ENCODE assay signal across 18 cellular contexts in genomic region chr7:117997862-117998825, GRCh38.
DNase-seq lines count a peak whose midpoint lies in the region; TF ChIP-seq lines count a peak whose summit lies in the region.
"Had no signal": no experiment of that assay in that cellular context is flagged by ENCODE, and none has a peak within 500 bp of the region (broad histone marks: within the 10 kb centered on the region; RNA-seq: fewer than 3 reads in every experiment).

No MANE protein-coding gene starts in this region.

- H3K4me1 ChIP-seq in breast epithelium = no peaks in the 10 kb centered on the region
- H3K4me1 ChIP-seq: psoas muscle, testis had no signal

- intact Hi-C loops in MCF 10A (cut with micrococcal nuclease) (loop anchor here (2.0 kb wide), 1 partner anchor 101 kb away; no protein-coding TSS in a partner anchor), breast epithelium (cut with DNase I; ENCODE audit: low total_unique reads) (no loop called here)
- intact Hi-C loops in activated CD4-positive, alpha-beta memory T cell treated with anti-CD3 and anti-CD28 coated beads for 36 hours (cut with micrococcal nuclease) = no loop called here

- no TSS peak for BruUV-seq in MCF 10A (replicated peaks; lab: Mats Ljungman, UMichigan)

- H3K27me3 ChIP-seq in breast epithelium = no peaks in the 10 kb centered on the region
- H3K27me3 ChIP-seq: testis had no signal

- H3K27ac Mint-ChIP-seq in MCF 10A (ENCODE audit: low read depth, unreplicated experiment) = peak overlapping the region; percentile 85
- H3K27ac Mint-ChIP-seq in activated CD4-positive, alpha-beta memory T cell treated with anti-CD3 and anti-CD28 coated beads for 36 hours = no peak overlapping the region
- H3K27ac Mint-ChIP-seq: activated naive CD8-positive, alpha-beta T cell treated with anti-CD3 and anti-CD28 coated beads for 36 hours; activated T-cell treated with anti-CD3 and anti-CD28 coated beads, Interleukin-2, amount 50 U/mL, for 72 hours; effector memory CD8-positive, alpha-beta T cell; WTC11 had no signal

- H3K9me3 ChIP-seq in breast epithelium = no peaks in the 10 kb centered on the region
- H3K9me3 ChIP-seq: psoas muscle, testis had no signal

- TF ChIP-seq CTCF in MCF 10A (IDR thresholded peaks at IDR 0.05; ENCODE audit: unreplicated experiment) (no peak), breast epithelium (IDR thresholded peaks at IDR 0.05) (no peak)

- H3K27ac ChIP-seq in breast epithelium = no peak overlapping the region
- H3K27ac ChIP-seq: C4-2B, psoas muscle, testis had no signal

- peaks cover 33% of the 10 kb centered on the region for H3K4me1 Mint-ChIP-seq in MCF 10A (ENCODE audit: insufficient read depth, unreplicated experiment)
- no peaks in the 10 kb centered on the region for H3K4me1 Mint-ChIP-seq in activated CD4-positive, alpha-beta memory T cell treated with anti-CD3 and anti-CD28 coated beads for 36 hours (ENCODE audit: low read depth)
- H3K4me1 Mint-ChIP-seq: activated naive CD8-positive, alpha-beta T cell treated with anti-CD3 and anti-CD28 coated beads for 36 hours had no signal

- H3K4me3 Mint-ChIP-seq in MCF 10A (ENCODE audit: unreplicated experiment) = peak overlapping the region; percentile 52
- no peak overlapping the region for H3K4me3 Mint-ChIP-seq in activated CD4-positive, alpha-beta memory T cell treated with anti-CD3 and anti-CD28 coated beads for 36 hours
- H3K4me3 Mint-ChIP-seq: activated naive CD8-positive, alpha-beta T cell treated with anti-CD3 and anti-CD28 coated beads for 36 hours; activated T-cell treated with anti-CD3 and anti-CD28 coated beads, Interleukin-2, amount 50 U/mL, for 72 hours; effector memory CD8-positive, alpha-beta T cell; WTC11 had no signal

- no peaks in the 10 kb centered on the region for H3K36me3 Mint-ChIP-seq in MCF 10A (ENCODE audit: insufficient read depth, unreplicated experiment)
- no peaks in the 10 kb centered on the region for H3K36me3 Mint-ChIP-seq in activated CD4-positive, alpha-beta memory T cell treated with anti-CD3 and anti-CD28 coated beads for 36 hours
- H3K36me3 Mint-ChIP-seq: activated naive CD8-positive, alpha-beta T cell treated with anti-CD3 and anti-CD28 coated beads for 36 hours; WTC11 had no signal

- no peaks in the 10 kb centered on the region for H3K27me3 Mint-ChIP-seq in MCF 10A (ENCODE audit: insufficient read depth, unreplicated experiment)
- H3K27me3 Mint-ChIP-seq in activated CD4-positive, alpha-beta memory T cell treated with anti-CD3 and anti-CD28 coated beads for 36 hours = peaks cover 2% of the 10 kb centered on the region

- CTCF ChIA-PET in MCF 10A (lab: Yijun Ruan, JAX) = no interaction called here
- CTCF ChIA-PET in activated CD4-positive, alpha-beta memory T cell treated with anti-CD3 and anti-CD28 coated beads for 36 hours (lab: Charles Lee) = no interaction called here

- POLR2A ChIA-PET in MCF 10A (lab: Yijun Ruan, JAX) = interaction anchor here (0.6 to 1.0 kb wide), 2 partner anchors 14 to 83 kb away, joined by 3 read pairs; no protein-coding TSS in a partner anchor
- POLR2A ChIA-PET in activated CD4-positive, alpha-beta memory T cell treated with anti-CD3 and anti-CD28 coated beads for 36 hours (lab: Charles Lee) = no interaction called here

- H3K4me3 ChIP-seq in breast epithelium = no peak overlapping the region
- H3K4me3 ChIP-seq: psoas muscle, testis had no signal

- H3K36me3 ChIP-seq in breast epithelium = no peaks in the 10 kb centered on the region

- TF ChIP-seq POLR2A in breast epithelium (IDR thresholded peaks at IDR 0.05) = no peak

- H3K9me3 Mint-ChIP-seq in MCF 10A (ENCODE audit: unreplicated experiment) = no peaks in the 10 kb centered on the region
- H3K9me3 Mint-ChIP-seq in activated CD4-positive, alpha-beta memory T cell treated with anti-CD3 and anti-CD28 coated beads for 36 hours = no peaks in the 10 kb centered on the region
- H3K9me3 Mint-ChIP-seq: activated naive CD8-positive, alpha-beta T cell treated with anti-CD3 and anti-CD28 coated beads for 36 hours; effector memory CD8-positive, alpha-beta T cell had no signal

- DNase-seq in MCF 10A (ENCODE audit: unreplicated experiment) = peak; percentile 33
- no peak for DNase-seq in breast epithelium (ENCODE audit: low spot score in 2 of 2)
- DNase-seq in amniotic epithelial cell (ENCODE audit: low read depth) = peak; percentile 7
- peak; percentile 69 for DNase-seq in glomerular visceral epithelial cell (ENCODE audit: extremely low spot score)
- DNase-seq in SKM-1 treated with dmso at 0.1 percent for 144 hours (lab: John Stamatoyannopoulos, UW; ENCODE audit: unreplicated experiment) = no peak
- no peak for DNase-seq in stimulated activated naive CD4-positive, alpha-beta T cell treated with Interleukin-2 at 50 U/mL for 16 hours (lab: John Stamatoyannopoulos, UW)
- no peak for DNase-seq in RKO (ENCODE audit: low spot score)
- no peak for DNase-seq in activated CD4-positive, alpha-beta memory T cell treated with anti-CD3 and anti-CD28 coated beads for 36 hours
- DNase-seq: activated naive CD8-positive, alpha-beta T cell treated with anti-CD3 and anti-CD28 coated beads for 36 hours; activated T-cell treated with anti-CD3 and anti-CD28 coated beads, Interleukin-2, amount 50 U/mL, for 72 hours; central memory CD4-positive, alpha-beta T cell; DMS153; effector memory CD8-positive, alpha-beta T cell; NCI-H2029; psoas muscle; testis had no signal

Comparison
In these comparisons a context has a peak if more than half of its experiments do, and no peak if none do; other contexts are left out.
1. DNase-seq: peak in MCF 10A (single experiment), amniotic epithelial cell (single experiment) and glomerular visceral epithelial cell (single experiment); none in breast epithelium (0 of 2), SKM-1 treated with dmso at 0.1 percent for 144 hours (single experiment), stimulated activated naive CD4-positive, alpha-beta T cell treated with Interleukin-2 at 50 U/mL for 16 hours (single experiment), RKO (single experiment) and activated CD4-positive, alpha-beta memory T cell treated with anti-CD3 and anti-CD28 coated beads for 36 hours (single experiment).